8 cellular contexts compared by ENCODE assay signal in the genomic region with DNA sequence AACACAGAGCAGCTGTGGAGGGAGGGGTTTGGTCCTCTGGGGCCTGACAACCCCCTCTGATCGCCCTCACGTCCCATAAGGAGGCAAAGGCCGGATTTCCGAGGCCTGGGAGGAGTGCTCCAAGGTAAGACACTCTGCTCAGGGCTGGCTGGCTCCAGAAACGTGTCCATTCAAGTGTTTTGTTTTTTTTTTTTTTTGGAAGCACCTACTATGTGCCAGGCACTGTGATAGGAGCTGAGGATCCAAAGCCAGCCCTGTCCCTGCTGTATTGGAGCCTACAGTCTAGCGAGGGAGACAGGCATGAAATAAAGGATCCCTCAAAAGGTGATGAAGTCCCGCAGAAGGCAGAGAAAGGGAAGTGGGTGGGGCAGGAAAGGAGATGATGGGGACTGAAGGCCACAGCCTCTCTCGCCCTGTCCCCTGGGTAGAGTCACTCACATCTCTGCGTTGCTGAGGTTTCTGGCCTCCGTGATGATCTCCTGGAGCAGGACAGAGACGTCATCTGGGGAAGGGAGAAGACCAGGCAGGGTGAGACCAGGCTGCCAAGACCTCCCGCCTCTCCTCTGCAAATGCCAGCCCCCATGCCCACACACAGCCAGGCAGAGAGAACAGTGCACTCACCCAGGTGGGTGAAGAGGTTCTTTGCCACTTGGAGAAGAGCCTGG.
DNase-seq lines count a peak whose midpoint lies in the region; ATAC-seq and TF ChIP-seq lines count a peak whose summit lies in the region.

No MANE protein-coding gene starts in this region.

- H3K4me3 Mint-ChIP-seq in activated T-cell treated with anti-CD3 and anti-CD28 coated beads, Interleukin-2, amount 50 U/mL, for 24 hours = peak overlapping the region; percentile 75
- H3K4me3 Mint-ChIP-seq in WTC11 = peak overlapping the region; percentile 78
- peak overlapping the region; percentile 80 for H3K4me3 Mint-ChIP-seq in stimulated activated naive B cell treated with anti-CD40 and anti-IgM and Interleukin-4, amounts not matched to agents 10 μg/mL and 1 μg/mL and 100 μg/mL, for 72 hours

- no peaks in the 10 kb centered on the region for H3K9me3 Mint-ChIP-seq in activated T-cell treated with anti-CD3 and anti-CD28 coated beads, Interleukin-2, amount 50 U/mL, for 24 hours
- H3K9me3 Mint-ChIP-seq in WTC11 = no peaks in the 10 kb centered on the region
- H3K9me3 Mint-ChIP-seq in stimulated activated naive B cell treated with anti-CD40 and anti-IgM and Interleukin-4, amounts not matched to agents 10 μg/mL and 1 μg/mL and 100 μg/mL, for 72 hours = peaks cover 0 to 1% of the 10 kb centered on the region in 2 donors

- H3K4me3 ChIP-seq in iPS-15b (ENCODE audit: low read depth, low read length) = peak overlapping the region; percentile 65

- TF ChIP-seq CTCF in WTC11 (IDR thresholded peaks at IDR 0.05) = no peak

- POLR2A ChIA-PET in WTC11 (lab: Charles Lee) (interaction anchor here (1.0 to 1.3 kb wide), 2 partner anchors 51 to 99 kb away, joined by 3 to 5 read pairs; no protein-coding TSS in a partner anchor), HEK293T (lab: Yijun Ruan, JAX) (no interaction called here)

- ATAC-seq in WTC11 = no peak
- peak; percentile 23 to 33 for ATAC-seq in stimulated activated naive B cell treated with anti-CD40 and anti-IgM and Interleukin-4, amounts not matched to agents 10 μg/mL and 1 μg/mL and 100 μg/mL, for 72 hours (replicated peaks)
- ATAC-seq in GM18861 (IDR thresholded peaks at IDR 0.05; ENCODE audit: unreplicated experiment) = no peak

- peak overlapping the region; percentile 84 for H3K27ac Mint-ChIP-seq in activated T-cell treated with anti-CD3 and anti-CD28 coated beads, Interleukin-2, amount 50 U/mL, for 24 hours
- H3K27ac Mint-ChIP-seq in WTC11 = no peak overlapping the region
- H3K27ac Mint-ChIP-seq in stimulated activated naive B cell treated with anti-CD40 and anti-IgM and Interleukin-4, amounts not matched to agents 10 μg/mL and 1 μg/mL and 100 μg/mL, for 72 hours = peak overlapping the region; percentile 90

- DNase-seq in activated T-cell treated with anti-CD3 and anti-CD28 coated beads, Interleukin-2, amount 50 U/mL, for 24 hours = no peak
- DNase-seq in activated T-cell treated with anti-CD3 and anti-CD28 coated beads, Interleukin-2, amount 50 U/mL, for 48 hours = no peak
- DNase-seq in WTC11 (ENCODE audit: low spot score) = no peak
- no peak for DNase-seq in stimulated activated naive B cell treated with anti-CD40 and anti-IgM and Interleukin-4, amounts not matched to agents 10 μg/mL and 1 μg/mL and 100 μg/mL, for 72 hours
- DNase-seq in HEK293T (ENCODE audit: extremely low spot score) = no peak
- no peak for DNase-seq in NCI-H82 (lab: John Stamatoyannopoulos, UW)

- no peaks in the 10 kb centered on the region for H3K9me3 ChIP-seq in iPS-15b (ENCODE audit: control insufficient read depth, insufficient read depth, low read length)

- CTCF ChIA-PET in WTC11 (lab: Charles Lee) (interaction anchor here (0.6 to 13.3 kb wide), 26 partner anchors 9 to 615 kb away, joined by 3 to 461 read pairs (median 6); partner anchors contain the start of gene PDE2A), HEK293T (lab: Yijun Ruan, JAX) (interaction anchor here (0.7 to 3.8 kb wide), 3 partner anchors 99 to 113 kb away, joined by 3 to 17 read pairs (median 9); no protein-coding TSS in a partner anchor)

- H3K36me3 ChIP-seq in iPS-15b (ENCODE audit: control insufficient read depth, insufficient read depth, low read length) = peaks cover 3% of the 10 kb centered on the region

- H3K4me1 Mint-ChIP-seq in activated T-cell treated with anti-CD3 and anti-CD28 coated beads, Interleukin-2, amount 50 U/mL, for 24 hours (ENCODE audit: low read depth) = peaks cover 27% of the 10 kb centered on the region
- peaks cover 18% of the 10 kb centered on the region for H3K4me1 Mint-ChIP-seq in WTC11
- H3K4me1 Mint-ChIP-seq in stimulated activated naive B cell treated with anti-CD40 and anti-IgM and Interleukin-4, amounts not matched to agents 10 μg/mL and 1 μg/mL and 100 μg/mL, for 72 hours = peaks cover 22 to 33% of the 10 kb centered on the region in 2 donors

- H3K36me3 Mint-ChIP-seq in activated T-cell treated with anti-CD3 and anti-CD28 coated beads, Interleukin-2, amount 50 U/mL, for 24 hours (ENCODE audit: low read depth) = no peaks in the 10 kb centered on the region
- no peaks in the 10 kb centered on the region for H3K36me3 Mint-ChIP-seq in WTC11
- H3K36me3 Mint-ChIP-seq in stimulated activated naive B cell treated with anti-CD40 and anti-IgM and Interleukin-4, amounts not matched to agents 10 μg/mL and 1 μg/mL and 100 μg/mL, for 72 hours = peaks cover 0 to 3% of the 10 kb centered on the region in 2 donors

- peaks cover 71% of the 10 kb centered on the region for H3K27me3 ChIP-seq in iPS-15b (ENCODE audit: control insufficient read depth, insufficient read depth, low read length)

- H3K9ac ChIP-seq in iPS-15b (ENCODE audit: low read depth, low read length) = no peak overlapping the region

- H3K27me3 Mint-ChIP-seq in activated T-cell treated with anti-CD3 and anti-CD28 coated beads, Interleukin-2, amount 50 U/mL, for 24 hours = peaks cover 36% of the 10 kb centered on the region
- peaks cover 85% of the 10 kb centered on the region for H3K27me3 Mint-ChIP-seq in WTC11 (ENCODE audit: low read depth)
- peaks cover 30 to 43% of the 10 kb centered on the region in 2 donors for H3K27me3 Mint-ChIP-seq in stimulated activated naive B cell treated with anti-CD40 and anti-IgM and Interleukin-4, amounts not matched to agents 10 μg/mL and 1 μg/mL and 100 μg/mL, for 72 hours

- H3K4me1 ChIP-seq in iPS-15b (ENCODE audit: control insufficient read depth, insufficient read depth, low read length) = peaks cover 6% of the 10 kb centered on the region

TF ChIP-seq in WTC11, 78 proteins besides CTCF, POLR2A, EP300 and RAD21 (continues in another document):
- TF ChIP-seq CREM (CRISPR knock-in tag; IDR thresholded peaks at IDR 0.05) (no peak), SMAD4 (CRISPR knock-in tag; IDR thresholded peaks at IDR 0.05) (no peak), ZNF219 (CRISPR knock-in tag; IDR thresholded peaks at IDR 0.05; ENCODE audit: borderline replicate concordance) (no peak), HMGA2 (CRISPR knock-in tag; IDR thresholded peaks at IDR 0.05) (no peak), RORB (CRISPR knock-in tag; IDR thresholded peaks at IDR 0.05) (no peak), ATF1 (CRISPR knock-in tag; IDR thresholded peaks at IDR 0.05) (no peak), IRF2 (CRISPR knock-in tag; IDR thresholded peaks at IDR 0.05; ENCODE audit: borderline replicate concordance, low read depth) (no peak)
- TF ChIP-seq, protein P1, sequence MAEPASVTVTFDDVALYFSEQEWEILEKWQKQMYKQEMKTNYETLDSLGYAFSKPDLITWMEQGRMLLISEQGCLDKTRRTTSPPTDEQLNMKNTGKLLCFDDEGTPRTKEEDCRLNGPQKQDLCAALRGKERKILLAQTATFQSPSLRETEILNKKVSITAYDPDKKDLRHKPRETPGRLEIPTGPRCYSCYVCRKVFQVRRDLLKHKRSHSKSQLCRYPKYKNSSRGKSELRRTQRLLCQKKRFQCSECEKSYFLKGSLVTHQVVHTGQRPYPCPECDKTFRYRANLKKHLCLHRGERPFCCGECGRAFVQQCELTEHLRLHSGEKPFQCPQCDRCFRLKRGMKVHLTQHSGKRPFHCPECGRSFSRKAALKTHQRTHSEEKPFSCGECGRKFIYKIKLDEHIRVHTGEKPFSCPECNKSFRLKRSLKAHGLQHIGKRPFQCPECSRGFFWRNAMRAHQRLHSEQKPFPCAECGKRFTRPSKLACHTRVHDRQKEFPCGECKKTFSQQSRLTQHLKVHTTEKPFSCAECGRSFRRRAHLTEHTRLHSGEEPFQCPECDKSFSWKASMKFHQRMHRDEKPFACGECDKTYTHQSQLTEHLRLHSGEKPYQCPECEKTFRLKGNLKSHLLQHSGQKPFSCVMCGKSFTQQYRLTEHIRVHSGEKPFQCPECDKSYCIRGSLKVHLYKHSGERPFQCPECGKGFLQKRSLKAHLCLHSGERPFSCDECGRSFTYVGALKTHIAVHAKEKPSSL (CRISPR knock-in tag; conservative IDR thresholded peaks at IDR 0.05) = no peak

TF ChIP-seq in HEK293T, 16 proteins besides CTCF, POLR2A, EP300 and RAD21:
- no peak for TF ChIP-seq BHLHE40 (IDR thresholded peaks at IDR 0.05; ENCODE audit: borderline replicate concordance)
- TF ChIP-seq NFRKB (IDR thresholded peaks at IDR 0.05) = no peak
- TF ChIP-seq CTBP1 (IDR thresholded peaks at IDR 0.05; ENCODE audit: borderline replicate concordance) = no peak
- no peak for TF ChIP-seq FOXM1 (IDR thresholded peaks at IDR 0.05; ENCODE audit: borderline replicate concordance)
- TF ChIP-seq FOXA1 (IDR thresholded peaks at IDR 0.05) = no peak
- no peak for TF ChIP-seq L3MBTL2 (conservative IDR thresholded peaks at IDR 0.05)
- no peak for TF ChIP-seq HDGF (IDR thresholded peaks at IDR 0.05; ENCODE audit: borderline replicate concordance)
- no peak for TF ChIP-seq LEF1 (IDR thresholded peaks at IDR 0.05; ENCODE audit: borderline replicate concordance)
- TF ChIP-seq, protein P2, sequence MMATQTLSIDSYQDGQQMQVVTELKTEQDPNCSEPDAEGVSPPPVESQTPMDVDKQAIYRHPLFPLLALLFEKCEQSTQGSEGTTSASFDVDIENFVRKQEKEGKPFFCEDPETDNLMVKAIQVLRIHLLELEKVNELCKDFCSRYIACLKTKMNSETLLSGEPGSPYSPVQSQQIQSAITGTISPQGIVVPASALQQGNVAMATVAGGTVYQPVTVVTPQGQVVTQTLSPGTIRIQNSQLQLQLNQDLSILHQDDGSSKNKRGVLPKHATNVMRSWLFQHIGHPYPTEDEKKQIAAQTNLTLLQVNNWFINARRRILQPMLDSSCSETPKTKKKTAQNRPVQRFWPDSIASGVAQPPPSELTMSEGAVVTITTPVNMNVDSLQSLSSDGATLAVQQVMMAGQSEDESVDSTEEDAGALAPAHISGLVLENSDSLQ (IDR thresholded peaks at IDR 0.05) = no peak
TF ChIP-seq in HEK293T: peak in this region for 0.

Comparison
In these comparisons a context has a peak if more than half of its experiments do, and no peak if none do; other contexts are left out.
1. ATAC-seq: peak in stimulated activated naive B cell treated with anti-CD40 and anti-IgM and Interleukin-4, amounts not matched to agents 10 μg/mL and 1 μg/mL and 100 μg/mL, for 72 hours (2 of 2); none in WTC11 (single experiment) and GM18861 (single experiment).
2. Peak in every context shown above with its lines, with median percentiles within 50 percentile points of each other: H3K4me3 Mint-ChIP-seq.